Comparison of ENCODE assay signal across 8 cellular contexts in genomic region chr15:44719293-44719999, GRCh38. TPM values are rescaled to one million over a fixed set of nuclear protein-coding genes. Genes with fewer than 3 reads are reported as not detected.
DNase-seq lines count a peak whose midpoint lies in the region; ATAC-seq and TF ChIP-seq lines count a peak whose summit lies in the region.

No MANE protein-coding gene starts in this region.

- TF ChIP-seq CTCF in IMR-90 (conservative IDR thresholded peaks at IDR 0.05; ENCODE audit: low read depth, low read length) = no peak

- H4K5ac ChIP-seq in IMR-90 (ENCODE audit: low read depth, low read length) = no peak overlapping the region

- peaks cover 87% of the 10 kb centered on the region for H3K4me1 Mint-ChIP-seq in activated CD8-positive, alpha-beta memory T cell treated with anti-CD3 and anti-CD28 coated beads, Interleukin-2, amount 10 ng/mL, durations not matched to agents 7 days and 5 days
- peaks cover 64 to 95% (median 88%) of the 10 kb centered on the region in 7 donors for H3K4me1 Mint-ChIP-seq in naive thymus-derived CD4-positive, alpha-beta T cell

- H4K8ac ChIP-seq in IMR-90 (ENCODE audit: low read depth in 2 of 2, low read length in 2 of 2) = no peak overlapping the region

- H4K20me1 ChIP-seq in IMR-90 (ENCODE audit: insufficient read depth, low read length) = peaks cover 16% of the 10 kb centered on the region

- H3K9ac ChIP-seq in IMR-90 (ENCODE audit: low read depth, low read length) = no peak overlapping the region

- H3K9me1 ChIP-seq in IMR-90 (ENCODE audit: insufficient read depth, low read length) = no peaks in the 10 kb centered on the region

- H3K56ac ChIP-seq in IMR-90 (ENCODE audit: extremely low read depth, insufficient read depth, low read length) = no peak overlapping the region

- BruUV-seq in IMR-90 (replicated peaks; lab: Mats Ljungman, UMichigan) = no TSS peak

- no peak overlapping the region for H3K4me2 ChIP-seq in IMR-90 (ENCODE audit: low read depth, low read length)

- POLR2A ChIA-PET in IMR-90 (lab: Charles Lee; ENCODE audit: unreplicated experiment) = no interaction called here
- POLR2A ChIA-PET in naive thymus-derived CD4-positive, alpha-beta T cell (lab: Charles Lee) = interaction anchor here (0.6 to 39.4 kb wide), 10 partner anchors 2 to 191 kb away, joined by 3 to 3822 read pairs (median 3); partner anchors contain the start of genes B2M, PATL2, SPG11 and TRIM69

- TF ChIP-seq RAD21 in IMR-90 (IDR thresholded peaks at IDR 0.05; ENCODE audit: low read length) = no peak

- H3K4me1 ChIP-seq in IMR-90 (ENCODE audit: control insufficient read depth, insufficient read depth, low read length) = no peaks in the 10 kb centered on the region
- H3K4me1 ChIP-seq in naive thymus-derived CD4-positive, alpha-beta T cell (ENCODE audit: control insufficient read depth in 2 of 2, insufficient read depth in 2 of 2, low read length in 2 of 2) = peaks cover 78 to 86% of the 10 kb centered on the region in 2 donors

- H3K9me3 ChIP-seq in IMR-90 (ENCODE audit: control insufficient read depth, insufficient read depth, low read length) = no peaks in the 10 kb centered on the region
- H3K9me3 ChIP-seq in naive thymus-derived CD4-positive, alpha-beta T cell (ENCODE audit: control insufficient read depth in 2 of 3, low read length in 3 of 3) = no peaks in the 10 kb centered on the region

- no peak overlapping the region for H2BK5ac ChIP-seq in IMR-90 (ENCODE audit: low read depth, low read length, poor library complexity, severe bottlenecking)

- peak overlapping the region; percentile 18 for H3K4me3 Mint-ChIP-seq in activated CD8-positive, alpha-beta memory T cell treated with anti-CD3 and anti-CD28 coated beads, Interleukin-2, amount 10 ng/mL, durations not matched to agents 7 days and 5 days
- H3K4me3 Mint-ChIP-seq in naive thymus-derived CD4-positive, alpha-beta T cell = peak overlapping the region; percentile 39 to 97 (median 72)

- intact Hi-C loops in IMR-90 (cut with micrococcal nuclease) = no loop called here
- intact Hi-C loops in naive thymus-derived CD4-positive, alpha-beta T cell (cut with micrococcal nuclease) = loop anchor here (1.0 kb wide), 2 partner anchors 9 to 10 kb away; no protein-coding TSS in a partner anchor

- no peak overlapping the region for H2BK20ac ChIP-seq in IMR-90 (ENCODE audit: low read depth, low read length)

- no peak overlapping the region for H2AFZ ChIP-seq in IMR-90 (replicated peaks; ENCODE audit: low read length, poor library complexity)

- H3K4ac ChIP-seq in IMR-90 (ENCODE audit: low read depth, low read length) = no peak overlapping the region

- no peak overlapping the region for H4K91ac ChIP-seq in IMR-90 (ENCODE audit: insufficient read depth, low read depth, low read length)

- DNase-seq in EL (peak; percentile 57), IMR-90 (peak; percentile 69), NCI-H1048 (lab: John Stamatoyannopoulos, UW) (no peak), cerebellar nuclear complex (lab: John Stamatoyannopoulos, UW) (no peak), NCI-H1930 (lab: John Stamatoyannopoulos, UW) (no peak)
- peak; percentile 88 for DNase-seq in activated CD8-positive, alpha-beta memory T cell treated with anti-CD3 and anti-CD28 coated beads, Interleukin-2, amount 10 ng/mL, durations not matched to agents 7 days and 5 days
- peak in 8 of 9 donors; percentile 57 to 79 (median 70) for DNase-seq in naive thymus-derived CD4-positive, alpha-beta T cell

- no peak overlapping the region for H2BK15ac ChIP-seq in IMR-90 (ENCODE audit: low read depth, low read length)

- H3K27me3 Mint-ChIP-seq in activated CD8-positive, alpha-beta memory T cell treated with anti-CD3 and anti-CD28 coated beads, Interleukin-2, amount 10 ng/mL, durations not matched to agents 7 days and 5 days = no peaks in the 10 kb centered on the region
- no peaks in the 10 kb centered on the region for H3K27me3 Mint-ChIP-seq in naive thymus-derived CD4-positive, alpha-beta T cell

- TF ChIP-seq POLR2A in IMR-90 (IDR thresholded peaks at IDR 0.05; ENCODE audit: low read depth, low read length) = no peak

- H3K27ac Mint-ChIP-seq in activated CD8-positive, alpha-beta memory T cell treated with anti-CD3 and anti-CD28 coated beads, Interleukin-2, amount 10 ng/mL, durations not matched to agents 7 days and 5 days = peak overlapping the region; percentile 95
- H3K27ac Mint-ChIP-seq in naive thymus-derived CD4-positive, alpha-beta T cell = peak overlapping the region; percentile 89 to 100 (median 95)

- no peak overlapping the region for H3K14ac ChIP-seq in IMR-90 (replicated peaks; ENCODE audit: low read depth, low read length)

- ATAC-seq in GM21381 (IDR thresholded peaks at IDR 0.05; ENCODE audit: unreplicated experiment) (peak; percentile 46), IMR-90 (ENCODE audit: low read depth) (peak; percentile 89)
- ATAC-seq in activated CD8-positive, alpha-beta memory T cell treated with anti-CD3 and anti-CD28 coated beads, Interleukin-2, amount 10 ng/mL, durations not matched to agents 7 days and 5 days = peak; percentile 65
- ATAC-seq in naive thymus-derived CD4-positive, alpha-beta T cell = peak; percentile 75

- H3K36me3 ChIP-seq in IMR-90 (ENCODE audit: control insufficient read depth, insufficient read depth, low read length) = peaks cover 21% of the 10 kb centered on the region
- peaks cover 40 to 45% (median 41%) of the 10 kb centered on the region in 3 experiments for H3K36me3 ChIP-seq in naive thymus-derived CD4-positive, alpha-beta T cell (ENCODE audit: control insufficient read depth in 2 of 3, insufficient read depth in 3 of 3, low read length in 3 of 3)

- H3K27ac ChIP-seq in IMR-90 (ENCODE audit: insufficient read depth, low read length) = no peak overlapping the region
- H3K27ac ChIP-seq in naive thymus-derived CD4-positive, alpha-beta T cell (ENCODE audit: low read depth, low read length) = peak overlapping the region; percentile 77

- no peak overlapping the region for H2AK5ac ChIP-seq in IMR-90 (ENCODE audit: low read depth, low read length)

- H3K9me3 Mint-ChIP-seq in activated CD8-positive, alpha-beta memory T cell treated with anti-CD3 and anti-CD28 coated beads, Interleukin-2, amount 10 ng/mL, durations not matched to agents 7 days and 5 days (ENCODE audit: low read depth) = no peaks in the 10 kb centered on the region
- H3K9me3 Mint-ChIP-seq in naive thymus-derived CD4-positive, alpha-beta T cell = peaks cover 0 to 8% (median 0%) of the 10 kb centered on the region in 11 donors

- WGBS in IMR-90 (ENCODE audit: extremely low coverage in 2 of 2, insufficient read length in 1 of 2), 2 experiments = 92% methylated on average over 2 of the region's 4 CpGs; no CpG with 5 or more reads in 1 of the 2 experiments

- H2BK120ac ChIP-seq in IMR-90 (ENCODE audit: low read depth, low read length) = no peak overlapping the region

- H3K36me3 Mint-ChIP-seq in activated CD8-positive, alpha-beta memory T cell treated with anti-CD3 and anti-CD28 coated beads, Interleukin-2, amount 10 ng/mL, durations not matched to agents 7 days and 5 days = peaks cover 50% of the 10 kb centered on the region
- H3K36me3 Mint-ChIP-seq in naive thymus-derived CD4-positive, alpha-beta T cell = peaks cover 11 to 52% (median 47%) of the 10 kb centered on the region in 5 donors

- H3K23ac ChIP-seq in IMR-90 (ENCODE audit: low read depth, low read length) = no peak overlapping the region

- H3K18ac ChIP-seq in IMR-90 (ENCODE audit: low read depth, low read length) = no peak overlapping the region

- H3K27me3 ChIP-seq in IMR-90 (ENCODE audit: control insufficient read depth, insufficient read depth, low read length) = no peaks in the 10 kb centered on the region
- no peaks in the 10 kb centered on the region for H3K27me3 ChIP-seq in naive thymus-derived CD4-positive, alpha-beta T cell (ENCODE audit: control insufficient read depth in 2 of 2, insufficient read depth in 2 of 2, low read length in 2 of 2)

- H3K4me3 ChIP-seq in IMR-90 (ENCODE audit: insufficient read depth, low read depth, low read length) = no peak overlapping the region
- no peak overlapping the region for H3K4me3 ChIP-seq in naive thymus-derived CD4-positive, alpha-beta T cell (ENCODE audit: low read length)

- dilution Hi-C loops in IMR-90 (cut with HindIII; ENCODE audit: low sequenced_read_pairs, unreplicated experiment) = no loop called here

- in situ Hi-C loops in IMR-90 (cut with MboI; ENCODE audit: low sequenced_read_pairs) = no loop called here

- peaks cover 20 to 22% of the 10 kb centered on the region in 2 experiments for H3K79me1 ChIP-seq in IMR-90 (ENCODE audit: low read depth in 1 of 2, low read length in 2 of 2)

- no peak overlapping the region for H2AK9ac ChIP-seq in IMR-90 (replicated peaks; ENCODE audit: low read depth, low read length, poor library complexity)

- CTCF ChIA-PET in IMR-90 (lab: Yijun Ruan, JAX) = interaction anchor here (1.4 kb wide), 1 partner anchor 16 kb away, joined by 3 read pairs; the partner anchor contains the start of gene TRIM69
- CTCF ChIA-PET in activated CD8-positive, alpha-beta memory T cell treated with anti-CD3 and anti-CD28 coated beads, Interleukin-2, amount 10 ng/mL, durations not matched to agents 7 days and 5 days (lab: Charles Lee) = interaction anchor here (1.1 to 6.8 kb wide), 7 partner anchors 8 to 135 kb away, joined by 3 to 75 read pairs (median 6); partner anchors contain the start of genes SPG11 and TRIM69
- CTCF ChIA-PET in naive thymus-derived CD4-positive, alpha-beta T cell (lab: Charles Lee) = interaction anchor here (0.6 to 12.8 kb wide), 7 partner anchors 9 to 105 kb away, joined by 3 to 171 read pairs (median 7); partner anchors contain the start of genes SPG11 and TRIM69

RNA-seq across cellular contexts. Expression of gene B2M, which starts 8.1 kb away (rescaled TPM):
- 716 and 895 TPM in 2 replicates for total RNA-seq in IMR-90 (2012; rRNA removed)
- 2,100 and 3,394 TPM in 2 replicates for polyA plus RNA-seq in IMR-90 (2012; rRNA removed)
- polyA plus RNA-seq in IMR-90 (2012; cell fraction: cytosol; rRNA removed) = 680 and 780 TPM in 2 replicates
- 146 and 966 TPM in 2 replicates for polyA plus RNA-seq in IMR-90 (2012; cell fraction: nucleus; rRNA removed; ENCODE audit: low replicate concordance)
- total RNA-seq in activated CD8-positive, alpha-beta memory T cell treated with anti-CD3 and anti-CD28 coated beads, Interleukin-2, amount 10 ng/mL, durations not matched to agents 7 days and 5 days = 1,000 to 10,000 TPM; 6,920 to 7,161 TPM
- 1,000 to 10,000 TPM; 4,325 to 8,698 (median 6,221) TPM for total RNA-seq in naive thymus-derived CD4-positive, alpha-beta T cell
- polyA plus RNA-seq in naive thymus-derived CD4-positive, alpha-beta T cell = over 10,000 TPM; 23,113 to 34,374 TPM

RNA-seq across cellular contexts. Expression of gene PATL2, which starts 8.3 kb away (rescaled TPM):
- total RNA-seq in IMR-90 (2012; rRNA removed) = not detected in 2 replicates
- 0.10 and 0.14 TPM in 2 replicates for polyA plus RNA-seq in IMR-90 (2012; rRNA removed)
- polyA plus RNA-seq in IMR-90 (2012; cell fraction: cytosol; rRNA removed) = 0.08 and 0.15 TPM in 2 replicates
- 0.77 and 0.94 TPM in 2 replicates for polyA plus RNA-seq in IMR-90 (2012; cell fraction: nucleus; rRNA removed; ENCODE audit: low replicate concordance)
- 10 to 100 TPM; 17.2 to 38.4 TPM for total RNA-seq in activated CD8-positive, alpha-beta memory T cell treated with anti-CD3 and anti-CD28 coated beads, Interleukin-2, amount 10 ng/mL, durations not matched to agents 7 days and 5 days
- total RNA-seq in naive thymus-derived CD4-positive, alpha-beta T cell = 10 to 100 TPM; 37.4 to 83.8 (median 71.3) TPM
- polyA plus RNA-seq in naive thymus-derived CD4-positive, alpha-beta T cell = 10 to 100 TPM; 11.4 to 17.3 TPM

RNA-seq across cellular contexts. Expression of gene TRIM69, which starts 16.9 kb away (rescaled TPM):
- 7.7 and 8.1 TPM in 2 replicates for total RNA-seq in IMR-90 (2012; rRNA removed)
- polyA plus RNA-seq in IMR-90 (2012; rRNA removed) = 4.5 and 5.3 TPM in 2 replicates
- polyA plus RNA-seq in IMR-90 (2012; cell fraction: cytosol; rRNA removed) = 6.3 and 7.1 TPM in 2 replicates
- polyA plus RNA-seq in IMR-90 (2012; cell fraction: nucleus; rRNA removed; ENCODE audit: low replicate concordance) = 3.0 and 5.7 TPM in 2 replicates
- 10 to 100 TPM; 79.1 to 79.4 TPM for total RNA-seq in activated CD8-positive, alpha-beta memory T cell treated with anti-CD3 and anti-CD28 coated beads, Interleukin-2, amount 10 ng/mL, durations not matched to agents 7 days and 5 days
- 10 to 100 TPM; 12.4 to 65.0 (median 28.0) TPM for total RNA-seq in naive thymus-derived CD4-positive, alpha-beta T cell
- polyA plus RNA-seq in naive thymus-derived CD4-positive, alpha-beta T cell = 10 to 100 TPM; 17.4 to 17.8 TPM

RNA-seq across cellular contexts. Expression of gene SPG11, which starts 56.0 kb away (rescaled TPM):
- total RNA-seq in IMR-90 (2012; rRNA removed) = 32.6 and 33.1 TPM in 2 replicates
- polyA plus RNA-seq in IMR-90 (2012; rRNA removed) = 27.6 and 30.8 TPM in 2 replicates
- 17.1 and 22.3 TPM in 2 replicates for polyA plus RNA-seq in IMR-90 (2012; cell fraction: cytosol; rRNA removed)
- 66.4 and 75.7 TPM in 2 replicates for polyA plus RNA-seq in IMR-90 (2012; cell fraction: nucleus; rRNA removed; ENCODE audit: low replicate concordance)
- total RNA-seq in activated CD8-positive, alpha-beta memory T cell treated with anti-CD3 and anti-CD28 coated beads, Interleukin-2, amount 10 ng/mL, durations not matched to agents 7 days and 5 days = 10 to 100 TPM; 76.7 to 95.8 TPM
- total RNA-seq in naive thymus-derived CD4-positive, alpha-beta T cell = 100 to 1,000 TPM in 4 of 5 experiments, 10 to 100 TPM in 1; 92.2 to 137 (median 131) TPM
- polyA plus RNA-seq in naive thymus-derived CD4-positive, alpha-beta T cell = 10 to 100 TPM; 26.1 to 32.1 TPM

Comparison
In these comparisons a context has a peak if more than half of its experiments do, and no peak if none do; other contexts are left out.
1. DNase-seq: peak in EL (single experiment), IMR-90 (single experiment), activated CD8-positive, alpha-beta memory T cell treated with anti-CD3 and anti-CD28 coated beads, Interleukin-2, amount 10 ng/mL, durations not matched to agents 7 days and 5 days (single experiment) and naive thymus-derived CD4-positive, alpha-beta T cell (8 of 9); none in NCI-H1048 (single experiment), cerebellar nuclear complex (0 of 2) and NCI-H1930 (0 of 2).
2. RNA of gene PATL2, which starts 8.3 kb away (total RNA-seq): 37.4 to 83.8 TPM in naive thymus-derived CD4-positive, alpha-beta T cell and 17.2 to 38.4 TPM in activated CD8-positive, alpha-beta memory T cell treated with anti-CD3 and anti-CD28 coated beads, Interleukin-2, amount 10 ng/mL, durations not matched to agents 7 days and 5 days; not detected in IMR-90; every median in the first group is over 10 times any median in the second.
3. Peak in every context shown above with its lines, with median percentiles within 50 percentile points of each other: ATAC-seq.